ENCODE assay signal across 32 cellular contexts in genomic region chr7:131956864-131957263, GRCh38.
"Had no signal": no experiment of that assay in that cellular context is flagged by ENCODE, and none has a peak within 500 bp of the region (broad histone marks: within the 10 kb centered on the region; RNA-seq: fewer than 3 reads in every experiment).

No MANE protein-coding gene starts in this region.

- ATAC-seq: activated CD4-positive, alpha-beta T cell treated with anti-CD3 and anti-CD28 coated beads for 36 hours; activated CD4-positive, CD25-positive, alpha-beta regulatory T cell treated with anti-CD3 and anti-CD28 coated beads, Interleukin-2, amount 50 U/mL, for 24 hours; activated CD8-positive, alpha-beta memory T cell treated with anti-CD3 and anti-CD28 coated beads, Interleukin-2, amount 10 ng/mL, durations not matched to agents 7 days and 5 days; activated CD8-positive, alpha-beta T cell treated with anti-CD3 and anti-CD28 coated beads, Interleukin-2, amount 10 ng/mL, durations not matched to agents 7 days and 5 days; activated naive CD8-positive, alpha-beta T cell treated with anti-CD3 and anti-CD28 coated beads, Interleukin-2, amount 50 U/mL, for 24 hours had no signal

- H3K27ac Mint-ChIP-seq: activated CD4-positive, alpha-beta memory T cell treated with anti-CD3 and anti-CD28 coated beads, Interleukin-2, amount 10 ng/mL, durations not matched to agents 7 days and 5 days; activated CD4-positive, alpha-beta T cell treated with anti-CD3 and anti-CD28 coated beads for 36 hours; activated CD4-positive, alpha-beta T cell treated with anti-CD3 and anti-CD28 coated beads, Interleukin-2, amount 10 ng/mL, durations not matched to agents 7 days and 5 days; activated CD8-positive, alpha-beta memory T cell treated with anti-CD3 and anti-CD28 coated beads, Interleukin-2, amount 10 ng/mL, durations not matched to agents 7 days and 5 days; activated CD8-positive, alpha-beta T cell treated with anti-CD3 and anti-CD28 coated beads, Interleukin-2, amount 10 ng/mL, durations not matched to agents 7 days and 5 days; activated naive CD4-positive, alpha-beta T cell treated with anti-CD3 and anti-CD28 coated beads, Interleukin-2, amount 10 ng/mL, durations not matched to agents 7 days and 5 days; activated naive CD4-positive, alpha-beta T cell treated with anti-CD3 and anti-CD28 coated beads, Interleukin-2, amount 50 U/mL, for 24 hours; activated naive CD8-positive, alpha-beta T cell; activated naive CD8-positive, alpha-beta T cell treated with anti-CD3 and anti-CD28 coated beads, Interleukin-2, amount 10 ng/mL, durations not matched to agents 7 days and 5 days; activated naive CD8-positive, alpha-beta T cell treated with anti-CD3 and anti-CD28 coated beads, Interleukin-2, amount 50 U/mL, for 24 hours; activated T-cell treated with anti-CD3 and anti-CD28 coated beads, Interleukin-2, amount 50 U/mL, for 24 hours; activated T-helper 2 cell treated with anti-CD3 and anti-CD28 coated beads, Interferon-gamma antibody, Interleukin-2, Interleukin-4, amounts not matched to agents 10 μg/mL and 5 μg/mL and 100 μg/mL, durations not matched to agents 14 hours and 24 hours and 36 hours; T-helper 1 cell treated with Interleukin-12 subunit alpha and Interleukin-12 subunit beta and Interleukin-4 antibody, amounts not matched to agents 30 μg/mL and 1 μg/mL, for 36 hours; T-helper 2 cell treated with Interferon-gamma antibody and Interleukin-4, amounts not matched to agents 5 μg/mL and 100 μg/mL, for 36 hours had no signal

- H3K27me3 ChIP-seq: ascending aorta, brain microvascular endothelial cell, breast epithelium had no signal

- H3K4me3 ChIP-seq: ascending aorta, breast epithelium had no signal

- H3K4me1 Mint-ChIP-seq: activated CD4-positive, alpha-beta memory T cell treated with anti-CD3 and anti-CD28 coated beads, Interleukin-2, amount 10 ng/mL, durations not matched to agents 7 days and 5 days; activated CD4-positive, alpha-beta T cell treated with anti-CD3 and anti-CD28 coated beads for 36 hours; activated CD4-positive, alpha-beta T cell treated with anti-CD3 and anti-CD28 coated beads, Interleukin-2, amount 10 ng/mL, durations not matched to agents 7 days and 5 days; activated CD8-positive, alpha-beta memory T cell treated with anti-CD3 and anti-CD28 coated beads, Interleukin-2, amount 10 ng/mL, durations not matched to agents 7 days and 5 days; activated naive CD4-positive, alpha-beta T cell treated with anti-CD3 and anti-CD28 coated beads, Interleukin-2, amount 10 ng/mL, durations not matched to agents 7 days and 5 days; activated naive CD4-positive, alpha-beta T cell treated with anti-CD3 and anti-CD28 coated beads, Interleukin-2, amount 50 U/mL, for 24 hours; activated naive CD8-positive, alpha-beta T cell treated with anti-CD3 and anti-CD28 coated beads, Interleukin-2, amount 10 ng/mL, durations not matched to agents 7 days and 5 days; activated naive CD8-positive, alpha-beta T cell treated with anti-CD3 and anti-CD28 coated beads, Interleukin-2, amount 50 U/mL, for 24 hours had no signal

- H3K27ac ChIP-seq: ascending aorta, brain microvascular endothelial cell, breast epithelium, VCaP had no signal

- H3K9me3 ChIP-seq: breast epithelium had no signal

- DNase-seq: activated CD4-positive, alpha-beta memory T cell treated with anti-CD3 and anti-CD28 coated beads, Interleukin-2, amount 10 ng/mL, durations not matched to agents 7 days and 5 days; activated CD4-positive, alpha-beta T cell treated with anti-CD3 and anti-CD28 coated beads for 1 hour; activated CD4-positive, alpha-beta T cell treated with anti-CD3 and anti-CD28 coated beads for 36 hours; activated CD4-positive, alpha-beta T cell treated with anti-CD3 and anti-CD28 coated beads for 48 hours; activated CD4-positive, alpha-beta T cell treated with anti-CD3 and anti-CD28 coated beads, Interleukin-2, amount 10 ng/mL, durations not matched to agents 7 days and 5 days; activated CD4-positive, alpha-beta T cell treated with anti-CD3 and anti-CD28 coated beads, Interleukin-2, amount 50 U/mL, for 48 hours; activated CD4-positive, CD25-positive, alpha-beta regulatory T cell; activated CD8-positive, alpha-beta memory T cell treated with anti-CD3 and anti-CD28 coated beads for 24 hours; activated CD8-positive, alpha-beta memory T cell treated with anti-CD3 and anti-CD28 coated beads, Interleukin-2, amount 10 ng/mL, durations not matched to agents 7 days and 5 days; activated CD8-positive, alpha-beta memory T cell treated with anti-CD3 and anti-CD28 coated beads, Interleukin-2, amount 50 U/mL, for 48 hours; activated CD8-positive, alpha-beta T cell treated with anti-CD3 and anti-CD28 coated beads, Interleukin-2, amount 10 ng/mL, durations not matched to agents 7 days and 5 days; activated effector memory CD4-positive, alpha-beta T cell treated with Interleukin-2 at 50 U/mL for 16 hours; activated gamma-delta T cell; activated naive CD4-positive, alpha-beta T cell treated with anti-CD3 and anti-CD28 coated beads, Interleukin-2, amount 10 ng/mL, durations not matched to agents 7 days and 5 days; activated naive CD4-positive, alpha-beta T cell treated with Interleukin-2 at 50 U/mL for 16 hours; activated naive CD8-positive, alpha-beta T cell treated with anti-CD3 and anti-CD28 coated beads, Interleukin-2, amount 10 ng/mL, durations not matched to agents 7 days and 5 days; activated naive CD8-positive, alpha-beta T cell treated with anti-CD3 and anti-CD28 coated beads, Interleukin-2, amount 50 U/mL, for 24 hours; activated T-cell treated with anti-CD3 and anti-CD28 coated beads, Interleukin-2, amount 50 U/mL, for 24 hours; activated T-cell treated with anti-CD3 and anti-CD28 coated beads, Interleukin-2, amount 50 U/mL, for 48 hours; brain microvascular endothelial cell; central memory CD4-positive, alpha-beta T cell; T-helper 2 cell; T-helper 9 cell had no signal

- H3K36me3 Mint-ChIP-seq: activated CD8-positive, alpha-beta memory T cell treated with anti-CD3 and anti-CD28 coated beads, Interleukin-2, amount 10 ng/mL, durations not matched to agents 7 days and 5 days; activated naive CD4-positive, alpha-beta T cell treated with anti-CD3 and anti-CD28 coated beads, Interleukin-2, amount 10 ng/mL, durations not matched to agents 7 days and 5 days; activated naive CD4-positive, alpha-beta T cell treated with anti-CD3 and anti-CD28 coated beads, Interleukin-2, amount 50 U/mL, for 24 hours; activated naive CD8-positive, alpha-beta T cell; activated naive CD8-positive, alpha-beta T cell treated with anti-CD3 and anti-CD28 coated beads, Interleukin-2, amount 10 ng/mL, durations not matched to agents 7 days and 5 days had no signal

- H3K36me3 ChIP-seq: ascending aorta, brain microvascular endothelial cell, breast epithelium had no signal

- H3K4me3 Mint-ChIP-seq: activated CD4-positive, alpha-beta memory T cell treated with anti-CD3 and anti-CD28 coated beads, Interleukin-2, amount 10 ng/mL, durations not matched to agents 7 days and 5 days; activated CD4-positive, alpha-beta T cell treated with anti-CD3 and anti-CD28 coated beads for 36 hours; activated CD4-positive, alpha-beta T cell treated with anti-CD3 and anti-CD28 coated beads, Interleukin-2, amount 10 ng/mL, durations not matched to agents 7 days and 5 days; activated CD8-positive, alpha-beta memory T cell treated with anti-CD3 and anti-CD28 coated beads, Interleukin-2, amount 10 ng/mL, durations not matched to agents 7 days and 5 days; activated CD8-positive, alpha-beta T cell treated with anti-CD3 and anti-CD28 coated beads, Interleukin-2, amount 10 ng/mL, durations not matched to agents 7 days and 5 days; activated naive CD4-positive, alpha-beta T cell treated with anti-CD3 and anti-CD28 coated beads, Interleukin-2, amount 10 ng/mL, durations not matched to agents 7 days and 5 days; activated naive CD4-positive, alpha-beta T cell treated with anti-CD3 and anti-CD28 coated beads, Interleukin-2, amount 50 U/mL, for 24 hours; activated naive CD8-positive, alpha-beta T cell; activated naive CD8-positive, alpha-beta T cell treated with anti-CD3 and anti-CD28 coated beads, Interleukin-2, amount 10 ng/mL, durations not matched to agents 7 days and 5 days; activated naive CD8-positive, alpha-beta T cell treated with anti-CD3 and anti-CD28 coated beads, Interleukin-2, amount 50 U/mL, for 24 hours; activated T-cell treated with anti-CD3 and anti-CD28 coated beads, Interleukin-2, amount 50 U/mL, for 24 hours; T-helper 1 cell treated with Interleukin-12 subunit alpha and Interleukin-12 subunit beta and Interleukin-4 antibody, amounts not matched to agents 30 μg/mL and 1 μg/mL, for 36 hours; T-helper 2 cell treated with Interferon-gamma antibody and Interleukin-4, amounts not matched to agents 5 μg/mL and 100 μg/mL, for 36 hours had no signal

- H3K27me3 Mint-ChIP-seq: activated CD4-positive, alpha-beta memory T cell treated with anti-CD3 and anti-CD28 coated beads, Interleukin-2, amount 10 ng/mL, durations not matched to agents 7 days and 5 days; activated CD8-positive, alpha-beta memory T cell treated with anti-CD3 and anti-CD28 coated beads, Interleukin-2, amount 10 ng/mL, durations not matched to agents 7 days and 5 days; activated naive CD4-positive, alpha-beta T cell treated with anti-CD3 and anti-CD28 coated beads, Interleukin-2, amount 10 ng/mL, durations not matched to agents 7 days and 5 days; activated naive CD8-positive, alpha-beta T cell treated with anti-CD3 and anti-CD28 coated beads, Interleukin-2, amount 10 ng/mL, durations not matched to agents 7 days and 5 days had no signal

- H3K9me3 Mint-ChIP-seq: activated CD4-positive, alpha-beta memory T cell treated with anti-CD3 and anti-CD28 coated beads, Interleukin-2, amount 10 ng/mL, durations not matched to agents 7 days and 5 days; activated CD4-positive, alpha-beta T cell treated with anti-CD3 and anti-CD28 coated beads, Interleukin-2, amount 10 ng/mL, durations not matched to agents 7 days and 5 days; activated naive CD4-positive, alpha-beta T cell treated with anti-CD3 and anti-CD28 coated beads, Interleukin-2, amount 10 ng/mL, durations not matched to agents 7 days and 5 days; activated naive CD8-positive, alpha-beta T cell treated with anti-CD3 and anti-CD28 coated beads, Interleukin-2, amount 10 ng/mL, durations not matched to agents 7 days and 5 days; activated T-cell treated with anti-CD3 and anti-CD28 coated beads, Interleukin-2, amount 50 U/mL, for 24 hours; activated T-helper 2 cell treated with anti-CD3 and anti-CD28 coated beads, Interferon-gamma antibody, Interleukin-2, Interleukin-4, amounts not matched to agents 10 μg/mL and 5 μg/mL and 100 μg/mL, durations not matched to agents 14 hours and 24 hours and 36 hours; T-helper 1 cell treated with Interleukin-12 subunit alpha and Interleukin-12 subunit beta and Interleukin-4 antibody, amounts not matched to agents 30 μg/mL and 1 μg/mL, for 36 hours; T-helper 2 cell treated with Interferon-gamma antibody and Interleukin-4, amounts not matched to agents 5 μg/mL and 100 μg/mL, for 36 hours had no signal
